In genomic region chr1:113283914-113284313, GRCh38 we compare ENCODE assay signal across 1 cellular context.
TF ChIP-seq lines count a peak whose summit lies in the region.

No MANE protein-coding gene starts in this region.

TF ChIP-seq in GM23338, 12 proteins besides CTCF, POLR2A, EP300 and RAD21 (continued from another document):
- TF ChIP-seq EZH2 (IDR thresholded peaks at IDR 0.05; ENCODE audit: low read depth, unreplicated experiment) (no peak), ETS1 (IDR thresholded peaks at IDR 0.05) (no peak), REST (IDR thresholded peaks at IDR 0.05; ENCODE audit: unreplicated experiment) (no peak)
TF ChIP-seq in GM23338: peak in this region for 0.
